1 cellular context compared by ENCODE assay signal in the genomic region with DNA sequence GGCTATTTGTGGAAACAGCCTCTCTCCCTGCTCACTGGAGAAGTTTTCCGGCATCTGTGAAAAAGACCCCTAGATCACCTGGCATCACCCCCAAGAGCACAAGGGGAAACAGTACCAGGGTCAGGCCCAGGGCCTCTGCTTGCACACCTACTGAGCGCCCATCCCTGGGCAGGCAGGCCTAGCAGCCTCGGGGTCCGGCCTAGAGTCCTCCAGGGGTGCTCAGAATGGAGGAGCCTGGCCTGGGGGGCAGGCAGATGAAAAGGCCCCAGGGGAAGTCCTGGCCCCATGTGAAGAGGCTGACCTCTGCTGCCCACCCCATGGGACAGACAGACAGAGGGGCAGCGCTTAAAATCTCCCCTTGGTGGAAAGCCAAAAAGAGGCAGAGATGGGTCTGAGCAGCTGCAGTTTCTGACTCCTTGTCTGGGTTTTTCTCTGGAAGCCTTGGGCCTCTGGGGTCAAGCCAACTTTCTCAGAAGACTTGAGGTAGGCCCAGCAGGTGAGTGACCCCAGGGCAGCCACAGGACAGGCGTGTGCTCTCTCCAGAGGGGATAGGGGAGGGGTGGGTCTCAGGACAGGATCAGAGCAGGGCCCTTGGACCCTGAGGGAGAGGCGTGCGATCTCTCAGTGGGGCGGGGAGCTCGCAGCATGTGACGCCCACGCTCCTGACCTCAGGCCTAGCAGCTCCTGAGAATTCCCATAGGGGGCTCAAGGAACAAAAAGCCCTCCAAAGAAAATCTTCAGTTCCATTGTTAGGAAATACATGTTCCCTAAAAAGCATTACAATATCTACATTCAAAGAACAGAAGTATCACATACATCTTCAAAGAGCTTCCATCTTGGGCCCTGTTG.
TF ChIP-seq lines count a peak whose summit lies in the region.

No MANE protein-coding gene starts in this region.

TF ChIP-seq in GM23338, 12 proteins besides CTCF, POLR2A, EP300 and RAD21 (continued from another document):
- TF ChIP-seq ZNF114 (CRISPR knock-in tag; IDR thresholded peaks at IDR 0.05) (no peak), EZH2 (IDR thresholded peaks at IDR 0.05; ENCODE audit: low read depth, unreplicated experiment) (no peak), CREB1 (CRISPR knock-in tag; IDR thresholded peaks at IDR 0.05; ENCODE audit: low read depth) (no peak), ZNF331 (CRISPR knock-in tag; IDR thresholded peaks at IDR 0.05; ENCODE audit: low read depth) (no peak)
- TF ChIP-seq, protein P1, sequence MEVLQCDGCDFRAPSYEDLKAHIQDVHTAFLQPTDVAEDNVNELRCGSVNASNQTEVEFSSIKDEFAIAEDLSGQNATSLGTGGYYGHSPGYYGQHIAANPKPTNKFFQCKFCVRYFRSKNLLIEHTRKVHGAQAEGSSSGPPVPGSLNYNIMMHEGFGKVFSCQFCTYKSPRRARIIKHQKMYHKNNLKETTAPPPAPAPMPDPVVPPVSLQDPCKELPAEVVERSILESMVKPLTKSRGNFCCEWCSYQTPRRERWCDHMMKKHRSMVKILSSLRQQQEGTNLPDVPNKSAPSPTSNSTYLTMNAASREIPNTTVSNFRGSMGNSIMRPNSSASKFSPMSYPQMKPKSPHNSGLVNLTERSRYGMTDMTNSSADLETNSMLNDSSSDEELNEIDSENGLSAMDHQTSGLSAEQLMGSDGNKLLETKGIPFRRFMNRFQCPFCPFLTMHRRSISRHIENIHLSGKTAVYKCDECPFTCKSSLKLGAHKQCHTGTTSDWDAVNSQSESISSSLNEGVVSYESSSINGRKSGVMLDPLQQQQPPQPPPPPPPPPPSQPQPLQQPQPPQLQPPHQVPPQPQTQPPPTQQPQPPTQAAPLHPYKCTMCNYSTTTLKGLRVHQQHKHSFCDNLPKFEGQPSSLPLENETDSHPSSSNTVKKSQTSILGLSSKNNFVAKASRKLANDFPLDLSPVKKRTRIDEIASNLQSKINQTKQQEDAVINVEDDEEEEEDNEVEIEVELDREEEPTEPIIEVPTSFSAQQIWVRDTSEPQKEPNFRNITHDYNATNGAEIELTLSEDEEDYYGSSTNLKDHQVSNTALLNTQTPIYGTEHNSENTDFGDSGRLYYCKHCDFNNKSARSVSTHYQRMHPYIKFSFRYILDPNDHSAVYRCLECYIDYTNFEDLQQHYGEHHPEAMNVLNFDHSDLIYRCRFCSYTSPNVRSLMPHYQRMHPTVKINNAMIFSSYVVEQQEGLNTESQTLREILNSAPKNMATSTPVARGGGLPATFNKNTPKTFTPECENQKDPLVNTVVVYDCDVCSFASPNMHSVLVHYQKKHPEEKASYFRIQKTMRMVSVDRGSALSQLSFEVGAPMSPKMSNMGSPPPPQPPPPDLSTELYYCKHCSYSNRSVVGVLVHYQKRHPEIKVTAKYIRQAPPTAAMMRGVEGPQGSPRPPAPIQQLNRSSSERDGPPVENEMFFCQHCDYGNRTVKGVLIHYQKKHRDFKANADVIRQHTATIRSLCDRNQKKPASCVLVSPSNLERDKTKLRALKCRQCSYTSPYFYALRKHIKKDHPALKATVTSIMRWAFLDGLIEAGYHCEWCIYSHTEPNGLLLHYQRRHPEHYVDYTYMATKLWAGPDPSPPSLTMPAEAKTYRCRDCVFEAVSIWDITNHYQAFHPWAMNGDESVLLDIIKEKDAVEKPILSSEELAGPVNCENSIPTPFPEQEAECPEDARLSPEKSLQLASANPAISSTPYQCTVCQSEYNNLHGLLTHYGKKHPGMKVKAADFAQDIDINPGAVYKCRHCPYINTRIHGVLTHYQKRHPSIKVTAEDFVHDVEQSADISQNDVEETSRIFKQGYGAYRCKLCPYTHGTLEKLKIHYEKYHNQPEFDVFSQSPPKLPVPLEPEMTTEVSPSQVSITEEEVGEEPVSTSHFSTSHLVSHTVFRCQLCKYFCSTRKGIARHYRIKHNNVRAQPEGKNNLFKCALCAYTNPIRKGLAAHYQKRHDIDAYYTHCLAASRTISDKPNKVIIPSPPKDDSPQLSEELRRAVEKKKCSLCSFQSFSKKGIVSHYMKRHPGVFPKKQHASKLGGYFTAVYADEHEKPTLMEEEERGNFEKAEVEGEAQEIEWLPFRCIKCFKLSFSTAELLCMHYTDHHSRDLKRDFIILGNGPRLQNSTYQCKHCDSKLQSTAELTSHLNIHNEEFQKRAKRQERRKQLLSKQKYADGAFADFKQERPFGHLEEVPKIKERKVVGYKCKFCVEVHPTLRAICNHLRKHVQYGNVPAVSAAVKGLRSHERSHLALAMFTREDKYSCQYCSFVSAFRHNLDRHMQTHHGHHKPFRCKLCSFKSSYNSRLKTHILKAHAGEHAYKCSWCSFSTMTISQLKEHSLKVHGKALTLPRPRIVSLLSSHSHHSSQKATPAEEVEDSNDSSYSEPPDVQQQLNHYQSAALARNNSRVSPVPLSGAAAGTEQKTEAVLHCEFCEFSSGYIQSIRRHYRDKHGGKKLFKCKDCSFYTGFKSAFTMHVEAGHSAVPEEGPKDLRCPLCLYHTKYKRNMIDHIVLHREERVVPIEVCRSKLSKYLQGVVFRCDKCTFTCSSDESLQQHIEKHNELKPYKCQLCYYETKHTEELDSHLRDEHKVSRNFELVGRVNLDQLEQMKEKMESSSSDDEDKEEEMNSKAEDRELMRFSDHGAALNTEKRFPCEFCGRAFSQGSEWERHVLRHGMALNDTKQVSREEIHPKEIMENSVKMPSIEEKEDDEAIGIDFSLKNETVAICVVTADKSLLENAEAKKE (CRISPR knock-in tag; IDR thresholded peaks at IDR 0.05), result no peak
